11 cellular contexts compared by ENCODE assay signal in the genomic region with DNA sequence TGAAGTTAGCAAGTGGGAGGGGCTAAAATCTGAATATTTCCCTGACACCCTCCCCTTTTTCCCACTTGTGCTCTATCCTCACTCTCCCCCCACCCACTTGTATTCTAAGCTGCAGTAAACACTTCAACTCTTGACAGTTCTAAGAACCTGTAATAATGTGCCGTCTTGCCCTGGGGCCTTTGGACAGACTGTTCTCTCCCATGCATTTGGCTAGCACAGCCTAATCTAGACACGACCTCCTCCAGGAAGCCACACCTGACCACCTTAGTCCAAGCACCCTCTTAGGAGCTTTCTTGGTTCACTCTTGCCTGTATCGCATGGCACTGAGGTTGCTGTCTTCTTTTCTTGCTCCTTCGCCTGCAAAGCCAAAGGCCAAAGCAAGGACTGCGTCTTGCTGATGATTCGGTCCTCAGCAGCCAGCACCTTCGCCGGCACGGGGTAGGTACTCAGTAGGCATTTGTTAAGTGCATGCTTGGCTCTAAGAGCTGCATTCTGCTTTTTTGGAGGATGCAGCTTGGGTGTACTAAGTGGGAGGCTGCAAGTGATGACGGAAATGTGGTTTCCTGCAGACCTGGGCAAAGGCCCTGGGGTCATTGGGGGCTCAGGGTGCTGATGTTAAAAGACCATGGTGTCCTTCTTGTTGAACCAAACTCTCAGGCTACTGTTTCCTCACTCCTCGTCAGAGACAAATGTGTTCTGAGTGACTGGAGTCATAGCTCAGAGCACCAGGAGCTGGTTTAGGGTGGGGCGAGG. TPM values are rescaled to one million over a fixed set of nuclear protein-coding genes. Genes with fewer than 3 reads are reported as not detected.
A peak's percentile ranks its signal among the peaks of the same experiment; 100 is the strongest.
DNase-seq lines count a peak whose midpoint lies in the region; ATAC-seq and TF ChIP-seq lines count a peak whose summit lies in the region.
"Had no signal": no experiment of that assay in that cellular context is flagged by ENCODE, and none has a peak within 500 bp of the region (broad histone marks: within the 10 kb centered on the region; RNA-seq: fewer than 3 reads in every experiment).

No MANE protein-coding gene starts in this region.

- no peak overlapping the region for H2AFZ ChIP-seq in mammary epithelial cell (ENCODE audit: low read depth, low read length)

- CTCF ChIA-PET in mammary epithelial cell (lab: Charles Lee; ENCODE audit: low non-redundant PET) = interaction anchor here (0.6 kb wide), 1 partner anchor 124 kb away, joined by 6 read pairs; no protein-coding TSS in a partner anchor

- no peak overlapping the region; the same call in 1 of the 2 replicates for H3K9ac ChIP-seq in BLaER1
- no peak overlapping the region for H3K9ac ChIP-seq in mammary epithelial cell (ENCODE audit: insufficient read depth, low read length)

- no peak for TF ChIP-seq CTCF in HFFc6 (IDR thresholded peaks at IDR 0.05)
- TF ChIP-seq CTCF in mammary epithelial cell (conservative IDR thresholded peaks at IDR 0.05 in 1 of 2, IDR thresholded peaks at IDR 0.05 in 1 of 2; ENCODE audit: extremely low read depth in 1 of 2, insufficient read depth in 1 of 2, low read depth in 1 of 2, low read length in 2 of 2) = no peak
- no peak for TF ChIP-seq CTCF in mesothelial cell of epicardium (IDR thresholded peaks at IDR 0.05; ENCODE audit: unreplicated experiment)
- TF ChIP-seq CTCF in GM13976 (IDR thresholded peaks at IDR 0.05; ENCODE audit: borderline replicate concordance, control extremely low read depth, extremely low read depth, insufficient read depth, missing control alignments) = no peak

- dilution Hi-C loops in mammary epithelial cell (cut with HindIII; ENCODE audit: low sequenced_read_pairs) = no loop called here

- no peak for DNase-seq in HFFc6
- no peak for DNase-seq in mammary epithelial cell
- DNase-seq in mesothelial cell of epicardium (ENCODE audit: low spot score in 2 of 2, unreplicated experiment in 2 of 2) = no peak
- DNase-seq in GM13976 (ENCODE audit: low spot score) = no peak
- DNase-seq in head of caudate nucleus = no peak
- DNase-seq: NCI-H446, T-helper 9 cell had no signal

- H4K20me1 ChIP-seq in BLaER1 (0 out of 2 replicates have a peak, but pooled peaks cover 11% of the 10 kb centered on the region), mammary epithelial cell (ENCODE audit: insufficient read depth, low read length) (no peaks in the 10 kb centered on the region)

- peaks cover 46% of the 10 kb centered on the region for H3K4me1 ChIP-seq in BLaER1
- peaks cover 47% of the 10 kb centered on the region for H3K4me1 ChIP-seq in mammary epithelial cell (ENCODE audit: insufficient read depth, low read length)

- peaks cover 27% of the 10 kb centered on the region for H3K79me2 ChIP-seq in mammary epithelial cell (ENCODE audit: insufficient read depth, low read length)

- H3K4me3 ChIP-seq in BLaER1 (no peak overlapping the region), mammary epithelial cell (replicated peaks in 1 of 3; ENCODE audit: insufficient read depth in 1 of 3, low read depth in 2 of 3, low read length in 3 of 3) (no peak overlapping the region)

- H3K27ac Mint-ChIP-seq in HFFc6 (peak overlapping the region; percentile 20), mesothelial cell of epicardium (no peak overlapping the region)

- H3K36me3 ChIP-seq in BLaER1 (no peaks in the 10 kb centered on the region), mammary epithelial cell (ENCODE audit: insufficient read depth, low read length) (no peaks in the 10 kb centered on the region)

- H3K4me2 ChIP-seq in BLaER1 (peak overlapping the region; percentile 97), mammary epithelial cell (ENCODE audit: insufficient read depth, low read depth, low read length) (no peak overlapping the region)

- H3K4me1 Mint-ChIP-seq in HFFc6 (ENCODE audit: low read depth) = peaks cover 40% of the 10 kb centered on the region
- H3K4me1 Mint-ChIP-seq in mesothelial cell of epicardium = peaks cover 18% of the 10 kb centered on the region

- ATAC-seq in GM21576 (IDR thresholded peaks at IDR 0.05; ENCODE audit: unreplicated experiment) = no peak
- no peak for ATAC-seq in activated CD4-positive, CD25-positive, alpha-beta regulatory T cell treated with anti-CD3 and anti-CD28 coated beads, Interleukin-2, amount 50 U/mL, for 24 hours
- ATAC-seq: activated naive CD4-positive, alpha-beta T cell treated with anti-CD3 and anti-CD28 coated beads, Interleukin-2, amount 50 U/mL, for 72 hours had no signal

- H3K27me3 ChIP-seq in BLaER1 = no peaks in the 10 kb centered on the region
- H3K27me3 ChIP-seq in mammary epithelial cell (ENCODE audit: insufficient read depth, low read length) = no peaks in the 10 kb centered on the region

- no TSS peak for BruUV-seq in mammary epithelial cell (replicated peaks; lab: Mats Ljungman, UMichigan)

- H3K27me3 Mint-ChIP-seq in HFFc6 (ENCODE audit: insufficient read depth) (peaks cover 5% of the 10 kb centered on the region; the same call in 1 of the 2 replicates), mesothelial cell of epicardium (ENCODE audit: low read depth) (peaks cover under 1% of the 10 kb centered on the region)

- in situ Hi-C loops in mammary epithelial cell (cut with MboI; ENCODE audit: low sequenced_read_pairs in 2 of 2) (no loop called here), GM13976 (cut with MboI; ENCODE audit: low sequenced_read_pairs, unreplicated experiment) (no loop called here)

- H3K36me3 Mint-ChIP-seq in HFFc6 (ENCODE audit: low read depth) (no peaks in the 10 kb centered on the region), mesothelial cell of epicardium (no peaks in the 10 kb centered on the region)

- no peaks in the 10 kb centered on the region for H3K9me3 Mint-ChIP-seq in HFFc6
- no peaks in the 10 kb centered on the region for H3K9me3 Mint-ChIP-seq in mesothelial cell of epicardium
- H3K9me3 Mint-ChIP-seq: activated naive CD4-positive, alpha-beta T cell treated with anti-CD3 and anti-CD28 coated beads, Interleukin-2, amount 50 U/mL, for 72 hours had no signal

- WGBS in mammary epithelial cell (ENCODE audit: low coverage, missing lambda C conversion rate) = 72% methylated on average over 10 of the region's 12 CpGs

- no peaks in the 10 kb centered on the region for H3K9me3 ChIP-seq in BLaER1
- no peaks in the 10 kb centered on the region for H3K9me3 ChIP-seq in mammary epithelial cell (replicated peaks; ENCODE audit: insufficient read depth, low read length)

- H3K27ac ChIP-seq in BLaER1 = no peak overlapping the region; the same call in 1 of the 2 replicates
- peak overlapping the region; percentile 5 for H3K27ac ChIP-seq in mammary epithelial cell (ENCODE audit: insufficient read depth, low read depth, low read length)

- intact Hi-C loops in mammary epithelial cell (cut with micrococcal nuclease) (loop anchor here (2.0 kb wide), 1 partner anchor 100 kb away; no protein-coding TSS in a partner anchor), head of caudate nucleus (cut with DNase I) (no loop called here)

- H3K4me3 Mint-ChIP-seq in HFFc6 (peak overlapping the region; percentile 86; the same call in 1 of the 2 replicates), mesothelial cell of epicardium (peak overlapping the region; percentile 26)

RNA-seq across cellular contexts. Expression of gene ZNF710, which starts 2.0 kb away (rescaled TPM):
- 10 to 100 TPM; 17.6 to 23.3 (median 20.3) TPM for total RNA-seq in HFFc6 (2021; fragmentation: NEBNext Ultra II Directional; extraction: Animal tissue kit (Norgen Biotek cat#: 25700))
- total RNA-seq in mammary epithelial cell (10 to 100 TPM in 1 of 2 donors, 1 to 10 TPM in 1; 9.7 to 18.3 TPM), mesothelial cell of epicardium (30.3 to 31.7 TPM (median 30.4 TPM) in 3 replicates)
- 2.8 TPM for polyA plus RNA-seq in mammary epithelial cell
- 16.2 TPM for polyA minus RNA-seq in mammary epithelial cell
